Comparison of ENCODE assay signal across 8 cellular contexts in genomic region chrX:102950908-102951866, GRCh38. TPM values are rescaled to one million over a fixed set of nuclear protein-coding genes. Genes with fewer than 3 reads are reported as not detected.
DNase-seq lines count a peak whose midpoint lies in the region; ATAC-seq and TF ChIP-seq lines count a peak whose summit lies in the region.

No MANE protein-coding gene starts in this region.

- no peaks in the 10 kb centered on the region for H3K9me3 ChIP-seq in effector memory CD4-positive, alpha-beta T cell (ENCODE audit: control insufficient read depth, low read length)

- no peaks in the 10 kb centered on the region for H3K36me3 Mint-ChIP-seq in activated CD4-positive, alpha-beta memory T cell treated with anti-CD3 and anti-CD28 coated beads, Interleukin-2, amount 10 ng/mL, durations not matched to agents 7 days and 5 days (ENCODE audit: low read depth)
- H3K36me3 Mint-ChIP-seq in mesothelial cell of epicardium, result no peaks in the 10 kb centered on the region
- no peaks in the 10 kb centered on the region for H3K36me3 Mint-ChIP-seq in stimulated activated effector memory CD8-positive, alpha-beta T cell treated with anti-CD3 and anti-CD28 coated beads, Interleukin-12 subunit alpha, Interleukin-12 subunit beta, amount 100 ng/mL, for 72 hours

- peaks cover 2% of the 10 kb centered on the region for H3K27me3 Mint-ChIP-seq in activated CD4-positive, alpha-beta memory T cell treated with anti-CD3 and anti-CD28 coated beads, Interleukin-2, amount 10 ng/mL, durations not matched to agents 7 days and 5 days
- H3K27me3 Mint-ChIP-seq in mesothelial cell of epicardium (ENCODE audit: low read depth), result no peaks in the 10 kb centered on the region

- H3K4me3 Mint-ChIP-seq in activated CD4-positive, alpha-beta memory T cell treated with anti-CD3 and anti-CD28 coated beads, Interleukin-2, amount 10 ng/mL, durations not matched to agents 7 days and 5 days, result peak overlapping the region; percentile 27
- H3K4me3 Mint-ChIP-seq in mesothelial cell of epicardium, result peak overlapping the region; percentile 59
- H3K4me3 Mint-ChIP-seq in stimulated activated effector memory CD8-positive, alpha-beta T cell treated with anti-CD3 and anti-CD28 coated beads, Interleukin-12 subunit alpha, Interleukin-12 subunit beta, amount 100 ng/mL, for 72 hours, result peak overlapping the region; percentile 65

- TF ChIP-seq CTCF in AG04449 (IDR thresholded peaks at IDR 0.05; ENCODE audit: insufficient read depth, low read length, missing control alignments) (peak; percentile 61), mesothelial cell of epicardium (IDR thresholded peaks at IDR 0.05; ENCODE audit: unreplicated experiment) (peak; percentile 70)

- H3K27ac ChIP-seq in effector memory CD4-positive, alpha-beta T cell (ENCODE audit: insufficient read depth, low read length, poor library complexity, severe bottlenecking), result no peak overlapping the region

- no peak for DNase-seq in AG04449 (ENCODE audit: low read depth, low spot score)
- peak; percentile 25 for DNase-seq in NCI-H748 treated with DMSO at 0.1 percent for 48 hours (lab: John Stamatoyannopoulos, UW)
- peak; percentile 43 for DNase-seq in activated CD4-positive, alpha-beta memory T cell treated with anti-CD3 and anti-CD28 coated beads, Interleukin-2, amount 10 ng/mL, durations not matched to agents 7 days and 5 days
- DNase-seq in effector memory CD4-positive, alpha-beta T cell, result peak; percentile 4 to 29 (median 16)
- DNase-seq in mesothelial cell of epicardium (ENCODE audit: low spot score in 2 of 2, unreplicated experiment in 2 of 2), result peak in 1 of 2 experiments; percentile 66
- DNase-seq in stimulated activated effector memory CD8-positive, alpha-beta T cell treated with anti-CD3 and anti-CD28 coated beads, Interleukin-12 subunit alpha, Interleukin-12 subunit beta, amount 100 ng/mL, for 72 hours (ENCODE audit: low spot score in 2 of 2), result peak; percentile 18 to 74

- POLR2A ChIA-PET in AG04449 (lab: Yijun Ruan, JAX), result no interaction called here
- POLR2A ChIA-PET in activated CD4-positive, alpha-beta memory T cell treated with anti-CD3 and anti-CD28 coated beads, Interleukin-2, amount 10 ng/mL, durations not matched to agents 7 days and 5 days (lab: Charles Lee), result interaction anchor here (1.0 kb wide), 1 partner anchor 352 kb away, joined by 3 read pairs; the partner anchor contains the start of gene ARMCX5

- H3K9me3 Mint-ChIP-seq in activated CD4-positive, alpha-beta memory T cell treated with anti-CD3 and anti-CD28 coated beads, Interleukin-2, amount 10 ng/mL, durations not matched to agents 7 days and 5 days, result no peaks in the 10 kb centered on the region
- H3K9me3 Mint-ChIP-seq in mesothelial cell of epicardium, result peaks cover 4% of the 10 kb centered on the region
- H3K9me3 Mint-ChIP-seq in stimulated activated effector memory CD8-positive, alpha-beta T cell treated with anti-CD3 and anti-CD28 coated beads, Interleukin-12 subunit alpha, Interleukin-12 subunit beta, amount 100 ng/mL, for 72 hours, result no peaks in the 10 kb centered on the region

- peak; percentile 71 for ATAC-seq in GM18873 (IDR thresholded peaks at IDR 0.05; ENCODE audit: low FRiP score, unreplicated experiment)
- ATAC-seq in HG03442 (IDR thresholded peaks at IDR 0.05; ENCODE audit: unreplicated experiment), result peak; percentile 59
- ATAC-seq in stimulated activated effector memory CD8-positive, alpha-beta T cell treated with anti-CD3 and anti-CD28 coated beads, Interleukin-12 subunit alpha, Interleukin-12 subunit beta, amount 100 ng/mL, for 72 hours, result peak; percentile 60

- peaks cover 5% of the 10 kb centered on the region for H3K4me1 Mint-ChIP-seq in activated CD4-positive, alpha-beta memory T cell treated with anti-CD3 and anti-CD28 coated beads, Interleukin-2, amount 10 ng/mL, durations not matched to agents 7 days and 5 days
- peaks cover 4% of the 10 kb centered on the region for H3K4me1 Mint-ChIP-seq in mesothelial cell of epicardium
- H3K4me1 Mint-ChIP-seq in stimulated activated effector memory CD8-positive, alpha-beta T cell treated with anti-CD3 and anti-CD28 coated beads, Interleukin-12 subunit alpha, Interleukin-12 subunit beta, amount 100 ng/mL, for 72 hours, result peaks cover 7% of the 10 kb centered on the region

- H3K27ac Mint-ChIP-seq in activated CD4-positive, alpha-beta memory T cell treated with anti-CD3 and anti-CD28 coated beads, Interleukin-2, amount 10 ng/mL, durations not matched to agents 7 days and 5 days, result no peak overlapping the region
- H3K27ac Mint-ChIP-seq in mesothelial cell of epicardium, result no peak overlapping the region
- H3K27ac Mint-ChIP-seq in stimulated activated effector memory CD8-positive, alpha-beta T cell treated with anti-CD3 and anti-CD28 coated beads, Interleukin-12 subunit alpha, Interleukin-12 subunit beta, amount 100 ng/mL, for 72 hours, result no peak overlapping the region

- H3K27me3 ChIP-seq in effector memory CD4-positive, alpha-beta T cell (replicated peaks; ENCODE audit: control insufficient read depth, insufficient read depth, low read length, poor library complexity, severe bottlenecking), result no peaks in the 10 kb centered on the region

- H3K36me3 ChIP-seq in effector memory CD4-positive, alpha-beta T cell (ENCODE audit: control insufficient read depth, insufficient read depth, low read length), result no peaks in the 10 kb centered on the region

- CTCF ChIA-PET in AG04449 (lab: Yijun Ruan, JAX), result interaction anchor here (0.7 to 4.1 kb wide), 41 partner anchors 10 to 883 kb away, joined by 3 to 73 read pairs (median 5); partner anchors contain the start of gene RAB40A
- CTCF ChIA-PET in activated CD4-positive, alpha-beta memory T cell treated with anti-CD3 and anti-CD28 coated beads, Interleukin-2, amount 10 ng/mL, durations not matched to agents 7 days and 5 days (lab: Charles Lee), result interaction anchor here (0.6 to 1.8 kb wide), 13 partner anchors 8 to 1423 kb away, joined by 3 to 26 read pairs (median 4); no protein-coding TSS in a partner anchor

- peak overlapping the region; percentile 12; the same call in 1 of the 2 replicates for H3K4me3 ChIP-seq in AG04449 (ENCODE audit: low read depth, low read length)
- peak overlapping the region; percentile 26 for H3K4me3 ChIP-seq in effector memory CD4-positive, alpha-beta T cell (ENCODE audit: insufficient read depth, low read depth, low read length, poor library complexity, severe bottlenecking)

- no peaks in the 10 kb centered on the region for H3K4me1 ChIP-seq in effector memory CD4-positive, alpha-beta T cell (ENCODE audit: control insufficient read depth, insufficient read depth, low read length, poor library complexity, severe bottlenecking)

RNA-seq across cellular contexts. Expression of gene RAB40AL, which starts 14.1 kb away (rescaled TPM):
- total RNA-seq in activated CD4-positive, alpha-beta memory T cell treated with anti-CD3 and anti-CD28 coated beads, Interleukin-2, amount 10 ng/mL, durations not matched to agents 7 days and 5 days, result under 1 TPM; 0.23 to 0.28 TPM
- total RNA-seq in mesothelial cell of epicardium, result 2.0 to 2.3 TPM (median 2.3 TPM) in 3 replicates
